In the genomic region with DNA sequence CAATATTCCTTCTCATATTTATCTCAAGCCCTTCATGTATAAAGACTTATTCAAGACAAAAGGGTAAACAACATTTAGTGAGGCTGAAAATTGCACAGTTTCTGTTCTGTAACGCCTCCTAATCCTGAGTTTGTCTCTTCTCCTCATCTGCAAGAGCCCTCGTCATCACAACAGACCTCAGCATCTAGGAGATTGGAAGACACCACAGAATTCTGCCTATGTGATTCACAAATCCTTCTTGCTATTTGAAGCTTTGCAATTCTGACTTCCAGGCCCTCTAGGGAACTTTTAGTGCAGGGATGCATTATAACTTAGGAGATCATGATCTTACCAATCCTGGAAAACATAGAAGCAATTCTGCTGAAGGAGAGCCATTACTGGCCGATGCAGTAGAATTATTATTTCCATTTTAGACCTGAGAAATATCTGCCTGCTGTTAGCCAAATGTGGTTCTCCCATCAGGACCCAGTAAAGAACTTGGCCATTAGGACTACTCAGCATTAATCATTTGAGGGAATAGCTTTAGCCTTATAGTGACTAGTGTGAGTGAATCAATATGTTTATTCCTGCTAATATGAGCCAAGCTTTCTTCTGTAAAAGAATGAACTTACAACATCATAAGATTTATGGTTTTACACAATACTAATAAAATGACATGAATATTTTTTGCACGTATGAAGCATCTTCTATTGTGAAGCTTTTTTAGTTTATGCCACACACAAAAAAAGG, we compare ENCODE assay signal across 13 cellular contexts.
"Had no signal": no experiment of that assay in that cellular context is flagged by ENCODE, and none has a peak within 500 bp of the region (broad histone marks: within the 10 kb centered on the region; RNA-seq: fewer than 3 reads in every experiment).

No MANE protein-coding gene starts in this region.

- H3K4me1 ChIP-seq: ascending aorta, esophagus squamous epithelium, gastrocnemius medialis, pancreas, tibial artery, vagina had no signal

- DNase-seq: activated CD8-positive, alpha-beta memory T cell treated with anti-CD3 and anti-CD28 coated beads, Interleukin-2, amount 50 U/mL, for 4 hours; activated CD8-positive, alpha-beta T cell treated with anti-CD3 and anti-CD28 coated beads for 36 hours; activated gamma-delta T cell treated with Interleukin-2 at 50 U/mL for 16 hours; activated naive CD8-positive, alpha-beta T cell treated with anti-CD3 and anti-CD28 coated beads, Interleukin-2, amount 10 ng/mL, durations not matched to agents 7 days and 5 days; activated T-cell treated with anti-CD3 and anti-CD28 coated beads, Interleukin-2, amount 50 U/mL, for 72 hours; esophagus squamous epithelium; gastrocnemius medialis; pancreas; stimulated activated CD4-positive, alpha-beta T cell treated with anti-CD3 and anti-CD28 coated beads, Interleukin-4, amount 100 ng/mL, for 4 hours; stimulated activated naive CD8-positive, alpha-beta T cell treated with anti-CD3 and anti-CD28 coated beads, Interleukin-15, amount 100 ng/mL, for 72 hours; tibial artery had no signal

- H3K27ac ChIP-seq: ascending aorta, esophagus squamous epithelium, gastrocnemius medialis, pancreas, tibial artery, vagina had no signal

- ATAC-seq: activated CD8-positive, alpha-beta T cell treated with anti-CD3 and anti-CD28 coated beads for 36 hours; activated T-cell treated with anti-CD3 and anti-CD28 coated beads, Interleukin-2, amount 50 U/mL, for 72 hours; gastrocnemius medialis; pancreas; stimulated activated naive CD8-positive, alpha-beta T cell treated with anti-CD3 and anti-CD28 coated beads, Interleukin-15, amount 100 ng/mL, for 72 hours had no signal

- H3K4me3 ChIP-seq: ascending aorta, esophagus squamous epithelium, gastrocnemius medialis, pancreas, tibial artery, vagina had no signal

- H3K9me3 ChIP-seq: ascending aorta, esophagus squamous epithelium, gastrocnemius medialis, pancreas, tibial artery, vagina had no signal

- H3K27me3 ChIP-seq: ascending aorta, esophagus squamous epithelium, gastrocnemius medialis, pancreas, tibial artery, vagina had no signal

- H3K36me3 ChIP-seq: ascending aorta, esophagus squamous epithelium, gastrocnemius medialis, pancreas, tibial artery, vagina had no signal
